Comparison of ENCODE assay signal across 17 cellular contexts in the genomic region with DNA sequence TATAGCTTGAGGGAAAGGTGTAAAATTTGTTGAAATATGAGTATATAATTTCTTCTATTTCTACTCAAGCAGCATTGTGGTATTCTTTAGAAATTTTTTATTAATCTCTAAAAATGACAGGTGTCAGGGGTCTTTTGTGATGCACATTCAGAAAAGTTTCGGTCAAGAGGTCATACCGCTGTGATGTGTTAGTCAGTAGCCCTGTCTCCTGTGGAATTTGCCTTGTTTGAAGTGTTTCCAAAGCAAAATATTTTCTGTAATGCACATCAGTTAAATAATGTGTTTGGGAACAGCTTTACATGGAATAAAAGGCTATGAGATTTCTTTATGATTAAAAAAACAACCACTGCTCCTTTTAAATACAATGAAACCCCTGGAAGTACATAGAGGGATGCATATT. TPM values are rescaled to one million over a fixed set of nuclear protein-coding genes. Genes with fewer than 3 reads are reported as not detected.
DNase-seq lines count a peak whose midpoint lies in the region; ATAC-seq and TF ChIP-seq lines count a peak whose summit lies in the region.
"Had no signal": no experiment of that assay in that cellular context is flagged by ENCODE, and none has a peak within 500 bp of the region (broad histone marks: within the 10 kb centered on the region; RNA-seq: fewer than 3 reads in every experiment).

No MANE protein-coding gene starts in this region.

- DNase-seq in NCI-H226 (peak; percentile 53), brain microvascular endothelial cell (peak; percentile 14), head of caudate nucleus (no peak), NOMO-1 treated with DMSO at 0.1 percent for 48 hours (lab: John Stamatoyannopoulos, UW; ENCODE audit: unreplicated experiment) (no peak), left ventricle myocardium inferior (no peak)
- DNase-seq: ACHN; BE2C; C1 segment of cervical spinal cord; Caco-2; CD4-positive, alpha-beta T cell; DMS153; DMS79; GF-D8; HCEC 1CT had no signal

- no peak for TF ChIP-seq RAD21 in neural cell (conservative IDR thresholded peaks at IDR 0.05)

- H3F3A ChIP-seq in neural cell (ENCODE audit: insufficient read depth, low read length, poor library complexity, severe bottlenecking): no peaks in the 10 kb centered on the region

- no peaks in the 10 kb centered on the region for H3K9me3 ChIP-seq in neural cell (ENCODE audit: low read length)
- H3K9me3 ChIP-seq in left ventricle myocardium inferior (replicated peaks): peaks cover 4% of the 10 kb centered on the region
- H3K9me3 ChIP-seq: BE2C, Caco-2 had no signal

- no peak overlapping the region for H2AFZ ChIP-seq in neural cell (ENCODE audit: low read depth, low read length)
- H2AFZ ChIP-seq: GM23338 had no signal

- no peaks in the 10 kb centered on the region for H3K9me2 ChIP-seq in neural cell (ENCODE audit: insufficient read depth, low read length)

- in situ Hi-C loops in brain microvascular endothelial cell (cut with HindIII; ENCODE audit: low pct_ligation_motif_present, low sequenced_read_pairs): no loop called here

- H3K4me2 ChIP-seq in neural cell (ENCODE audit: low read length): no peak overlapping the region
- H3K4me2 ChIP-seq: GM23338 had no signal

- no peaks in the 10 kb centered on the region for H3K36me3 ChIP-seq in brain microvascular endothelial cell (replicated peaks)
- no peaks in the 10 kb centered on the region for H3K36me3 ChIP-seq in neural cell (ENCODE audit: insufficient read depth, low read length)
- H3K36me3 ChIP-seq in left ventricle myocardium inferior: no peaks in the 10 kb centered on the region
- H3K36me3 ChIP-seq: BE2C had no signal

- TF ChIP-seq CTCF in brain microvascular endothelial cell (IDR thresholded peaks at IDR 0.05; ENCODE audit: low read depth, low read length, missing control alignments) (no peak), neural cell (IDR thresholded peaks at IDR 0.05; ENCODE audit: poor library complexity, severe bottlenecking) (no peak), left ventricle myocardium inferior (IDR thresholded peaks at IDR 0.05; ENCODE audit: borderline replicate concordance) (no peak)

- no peak overlapping the region for H3K9ac ChIP-seq in neural cell (ENCODE audit: low read length)

- no peak for TF ChIP-seq EP300 in neural cell (conservative IDR thresholded peaks at IDR 0.05; ENCODE audit: poor library complexity, severe bottlenecking)

- H3K4me1 ChIP-seq in left ventricle myocardium inferior: no peaks in the 10 kb centered on the region
- H3K4me1 ChIP-seq: BE2C, Caco-2 had no signal

- no peaks in the 10 kb centered on the region for H4K20me1 ChIP-seq in neural cell (ENCODE audit: insufficient read depth)

- intact Hi-C loops in head of caudate nucleus (cut with DNase I): no loop called here
- intact Hi-C loops in left ventricle myocardium inferior (cut with micrococcal nuclease): no loop called here

- H3K27me3 ChIP-seq in brain microvascular endothelial cell (replicated peaks) (no peaks in the 10 kb centered on the region), neural cell (ENCODE audit: insufficient read depth, low read depth, low read length) (no peaks in the 10 kb centered on the region), left ventricle myocardium inferior (ENCODE audit: low read depth) (no peaks in the 10 kb centered on the region)
- H3K27me3 ChIP-seq: BE2C had no signal

- H3K4me3 ChIP-seq in brain microvascular endothelial cell (ENCODE audit: low read depth, low read length) (no peak overlapping the region), neural cell (ENCODE audit: low read length) (no peak overlapping the region), left ventricle myocardium inferior (no peak overlapping the region)
- H3K4me3 ChIP-seq: GM23338 had no signal

- no peak for ATAC-seq in HG02588 (IDR thresholded peaks at IDR 0.05; ENCODE audit: unreplicated experiment)
- ATAC-seq: GM23338 had no signal

- no peaks in the 10 kb centered on the region for H3K79me2 ChIP-seq in neural cell (replicated peaks; ENCODE audit: insufficient read depth, low read length)

- H3K27ac ChIP-seq in brain microvascular endothelial cell: no peak overlapping the region
- peak overlapping the region; percentile 30 for H3K27ac ChIP-seq in neural cell (ENCODE audit: low read length)
- no peak overlapping the region for H3K27ac ChIP-seq in left ventricle myocardium inferior (replicated peaks)

TF ChIP-seq in neural cell, 6 proteins besides CTCF, POLR2A, EP300 and RAD21:
- TF ChIP-seq, protein P1, sequence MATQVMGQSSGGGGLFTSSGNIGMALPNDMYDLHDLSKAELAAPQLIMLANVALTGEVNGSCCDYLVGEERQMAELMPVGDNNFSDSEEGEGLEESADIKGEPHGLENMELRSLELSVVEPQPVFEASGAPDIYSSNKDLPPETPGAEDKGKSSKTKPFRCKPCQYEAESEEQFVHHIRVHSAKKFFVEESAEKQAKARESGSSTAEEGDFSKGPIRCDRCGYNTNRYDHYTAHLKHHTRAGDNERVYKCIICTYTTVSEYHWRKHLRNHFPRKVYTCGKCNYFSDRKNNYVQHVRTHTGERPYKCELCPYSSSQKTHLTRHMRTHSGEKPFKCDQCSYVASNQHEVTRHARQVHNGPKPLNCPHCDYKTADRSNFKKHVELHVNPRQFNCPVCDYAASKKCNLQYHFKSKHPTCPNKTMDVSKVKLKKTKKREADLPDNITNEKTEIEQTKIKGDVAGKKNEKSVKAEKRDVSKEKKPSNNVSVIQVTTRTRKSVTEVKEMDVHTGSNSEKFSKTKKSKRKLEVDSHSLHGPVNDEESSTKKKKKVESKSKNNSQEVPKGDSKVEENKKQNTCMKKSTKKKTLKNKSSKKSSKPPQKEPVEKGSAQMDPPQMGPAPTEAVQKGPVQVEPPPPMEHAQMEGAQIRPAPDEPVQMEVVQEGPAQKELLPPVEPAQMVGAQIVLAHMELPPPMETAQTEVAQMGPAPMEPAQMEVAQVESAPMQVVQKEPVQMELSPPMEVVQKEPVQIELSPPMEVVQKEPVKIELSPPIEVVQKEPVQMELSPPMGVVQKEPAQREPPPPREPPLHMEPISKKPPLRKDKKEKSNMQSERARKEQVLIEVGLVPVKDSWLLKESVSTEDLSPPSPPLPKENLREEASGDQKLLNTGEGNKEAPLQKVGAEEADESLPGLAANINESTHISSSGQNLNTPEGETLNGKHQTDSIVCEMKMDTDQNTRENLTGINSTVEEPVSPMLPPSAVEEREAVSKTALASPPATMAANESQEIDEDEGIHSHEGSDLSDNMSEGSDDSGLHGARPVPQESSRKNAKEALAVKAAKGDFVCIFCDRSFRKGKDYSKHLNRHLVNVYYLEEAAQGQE (IDR thresholded peaks at IDR 0.05; ENCODE audit: borderline replicate concordance): no peak
- TF ChIP-seq MXI1 (conservative IDR thresholded peaks at IDR 0.05; ENCODE audit: poor library complexity, severe bottlenecking) (no peak), TAF1 (IDR thresholded peaks at IDR 0.05; ENCODE audit: low read depth) (no peak), EZH2 (IDR thresholded peaks at IDR 0.05; ENCODE audit: borderline replicate concordance, insufficient read depth, low read length, poor library complexity, severe bottlenecking) (no peak), SMC3 (conservative IDR thresholded peaks at IDR 0.05; ENCODE audit: poor library complexity) (no peak), POLR2AphosphoS5 (IDR thresholded peaks at IDR 0.05) (no peak)

RNA-seq across cellular contexts. Expression of gene FOXP2, which starts 35.8 kb away (rescaled TPM):
- polyA plus RNA-seq in neural cell: 37.9 and 51.3 TPM in 2 replicates
- polyA minus RNA-seq in neural cell: 82.7 and 91.8 TPM in 2 replicates
- total RNA-seq in left ventricle myocardium inferior: 2.1 TPM
- total RNA-seq: Caco-2; CD4-positive, alpha-beta T cell had no signal

Comparison
In these comparisons a context has a peak if more than half of its experiments do, and no peak if none do; other contexts are left out.
1. DNase-seq: peak in NCI-H226 (single experiment) and brain microvascular endothelial cell (single experiment); none in head of caudate nucleus (0 of 42), NOMO-1 treated with DMSO at 0.1 percent for 48 hours (single experiment) and left ventricle myocardium inferior (single experiment).